ENCODE assay signal across 10 cellular contexts in genomic region chr11:131038597-131038996, GRCh38.
DNase-seq lines count a peak whose midpoint lies in the region; ATAC-seq, FAIRE-seq and TF ChIP-seq lines count a peak whose summit lies in the region.
"Had no signal": no experiment of that assay in that cellular context is flagged by ENCODE, and none has a peak within 500 bp of the region (broad histone marks: within the 10 kb centered on the region; RNA-seq: fewer than 3 reads in every experiment).

No MANE protein-coding gene starts in this region.

- WGBS in SK-N-SH (ENCODE audit: low lambda C conversion rate) = 26% methylated on average over 5 of the region's 5 CpGs

- POLR2A ChIA-PET in SK-N-SH (lab: Yijun Ruan, JAX) = no interaction called here
- POLR2A ChIA-PET in naive thymus-derived CD4-positive, alpha-beta T cell (lab: Charles Lee) = no interaction called here

- no peaks in the 10 kb centered on the region for H3K9me3 ChIP-seq in SK-N-SH
- no peaks in the 10 kb centered on the region for H3K9me3 ChIP-seq in Karpas-422 (ENCODE audit: low read length)
- H3K9me3 ChIP-seq in naive thymus-derived CD4-positive, alpha-beta T cell (ENCODE audit: control insufficient read depth in 2 of 3, low read length in 3 of 3) = no peaks in the 10 kb centered on the region

- H3K4me1 ChIP-seq in SK-N-SH (ENCODE audit: control insufficient read depth in 1 of 2, insufficient read depth in 2 of 2, low read depth in 1 of 2, low read length in 1 of 2) (no peaks in the 10 kb centered on the region), Karpas-422 (ENCODE audit: low read length) (no peaks in the 10 kb centered on the region)
- H3K4me1 ChIP-seq in naive thymus-derived CD4-positive, alpha-beta T cell (ENCODE audit: control insufficient read depth in 2 of 2, insufficient read depth in 2 of 2, low read length in 2 of 2) = no peaks in the 10 kb centered on the region

- no peak overlapping the region for H2AFZ ChIP-seq in SK-N-SH (ENCODE audit: low read depth)
- H2AFZ ChIP-seq in Karpas-422 (ENCODE audit: low read length) = no peak overlapping the region

- H3K4me1 Mint-ChIP-seq in naive thymus-derived CD4-positive, alpha-beta T cell = no peaks in the 10 kb centered on the region
- H3K4me1 Mint-ChIP-seq: CD4-positive, CD25-positive, alpha-beta regulatory T cell had no signal

- H3K27me3 Mint-ChIP-seq in naive thymus-derived CD4-positive, alpha-beta T cell = peaks cover 5 to 26% (median 14%) of the 10 kb centered on the region in 5 donors
- H3K27me3 Mint-ChIP-seq: CD4-positive, CD25-positive, alpha-beta regulatory T cell had no signal

- peak; percentile 28; the same call in 1 of the 2 replicates for TF ChIP-seq RAD21 in SK-N-SH (IDR thresholded peaks at IDR 0.05; ENCODE audit: low read length)

- H3K36me3 Mint-ChIP-seq in naive thymus-derived CD4-positive, alpha-beta T cell = no peaks in the 10 kb centered on the region
- H3K36me3 Mint-ChIP-seq: CD4-positive, CD25-positive, alpha-beta regulatory T cell had no signal

- H3K4me3 ChIP-seq in SK-N-SH (ENCODE audit: low read depth in 2 of 2, low read length in 1 of 2) = no peak overlapping the region
- H3K4me3 ChIP-seq in Karpas-422 (ENCODE audit: low read length) = no peak overlapping the region
- H3K4me3 ChIP-seq in bronchial epithelial cell (ENCODE audit: low read depth, low read length) = no peak overlapping the region
- H3K4me3 ChIP-seq in naive thymus-derived CD4-positive, alpha-beta T cell (ENCODE audit: low read length) = no peak overlapping the region

- no peaks in the 10 kb centered on the region for H3K79me2 ChIP-seq in SK-N-SH (ENCODE audit: insufficient read depth)
- H3K79me2 ChIP-seq in Karpas-422 (ENCODE audit: low read length) = no peaks in the 10 kb centered on the region

- no peak for TF ChIP-seq EP300 in SK-N-SH (IDR thresholded peaks at IDR 0.05; ENCODE audit: borderline replicate concordance in 1 of 2, low read depth in 1 of 2, low read length in 1 of 2)

- no peak for ATAC-seq in SK-N-SH treated with all-trans-retinoic acid at 6 μM for 48 hours
- ATAC-seq in naive thymus-derived CD4-positive, alpha-beta T cell = no peak

- no peak overlapping the region for H3K27ac Mint-ChIP-seq in naive thymus-derived CD4-positive, alpha-beta T cell
- H3K27ac Mint-ChIP-seq: CD4-positive, CD25-positive, alpha-beta regulatory T cell had no signal

- H3K4me3 Mint-ChIP-seq in naive thymus-derived CD4-positive, alpha-beta T cell = no peak overlapping the region

- CTCF ChIA-PET in SK-N-SH (lab: Yijun Ruan, JAX) = interaction anchor here (0.6 kb wide), 1 partner anchor 13 kb away, joined by 3 read pairs; no protein-coding TSS in a partner anchor
- CTCF ChIA-PET in naive thymus-derived CD4-positive, alpha-beta T cell (lab: Charles Lee) = no interaction called here

- DNase-seq in SK-N-SH = peak; percentile 37
- peak; percentile 62 for DNase-seq in Karpas-422
- DNase-seq in bronchial epithelial cell (ENCODE audit: low read depth) = peak; percentile 44
- peak; percentile 30 for DNase-seq in superior temporal gyrus (ENCODE audit: extremely low spot score)
- no peak for DNase-seq in naive thymus-derived CD4-positive, alpha-beta T cell
- DNase-seq in NCI-H510A (lab: John Stamatoyannopoulos, UW) = no peak
- DNase-seq in stimulated activated naive CD4-positive, alpha-beta T cell (lab: John Stamatoyannopoulos, UW) = no peak
- DNase-seq: CD4-positive, CD25-positive, alpha-beta regulatory T cell; NCI-H226 had no signal

- no peak for TF ChIP-seq CTCF in SK-N-SH (IDR thresholded peaks at IDR 0.05)
- peak; percentile 29 for TF ChIP-seq CTCF in bronchial epithelial cell (IDR thresholded peaks at IDR 0.05; ENCODE audit: insufficient read depth, low read length, severe bottlenecking)

- H4K20me1 ChIP-seq in SK-N-SH (ENCODE audit: insufficient read depth) (no peaks in the 10 kb centered on the region), Karpas-422 (ENCODE audit: insufficient read depth, low read depth, low read length) (no peaks in the 10 kb centered on the region)

- no peaks in the 10 kb centered on the region for H3F3A ChIP-seq in SK-N-SH (replicated peaks; ENCODE audit: insufficient read depth)

- H3K27me3 ChIP-seq in SK-N-SH (ENCODE audit: insufficient read depth) (no peaks in the 10 kb centered on the region), Karpas-422 (ENCODE audit: low read length) (no peaks in the 10 kb centered on the region), bronchial epithelial cell (ENCODE audit: control insufficient read depth, insufficient read depth, low read length) (no peaks in the 10 kb centered on the region)
- no peaks in the 10 kb centered on the region for H3K27me3 ChIP-seq in naive thymus-derived CD4-positive, alpha-beta T cell (ENCODE audit: control insufficient read depth in 2 of 2, insufficient read depth in 2 of 2, low read length in 2 of 2)

- no peak overlapping the region for H3K27ac ChIP-seq in SK-N-SH (ENCODE audit: low read depth in 2 of 2, low read length in 1 of 2)
- H3K27ac ChIP-seq in Karpas-422 (ENCODE audit: low read length) = no peak overlapping the region
- H3K27ac ChIP-seq in naive thymus-derived CD4-positive, alpha-beta T cell (ENCODE audit: low read depth, low read length) = no peak overlapping the region

- no peak overlapping the region for H3K9ac ChIP-seq in SK-N-SH
- H3K9ac ChIP-seq in Karpas-422 (ENCODE audit: low read length) = no peak overlapping the region

- peaks cover 0 to 12% (median 0%) of the 10 kb centered on the region in 11 donors for H3K9me3 Mint-ChIP-seq in naive thymus-derived CD4-positive, alpha-beta T cell

- intact Hi-C loops in naive thymus-derived CD4-positive, alpha-beta T cell (cut with micrococcal nuclease) = no loop called here

- H3K9me2 ChIP-seq in SK-N-SH (no peaks in the 10 kb centered on the region), Karpas-422 (replicated peaks; ENCODE audit: insufficient read depth, low read length) (no peaks in the 10 kb centered on the region)

- FAIRE-seq in bronchial epithelial cell (lab: Jason Lieb, UNC) = no peak

- H3K4me2 ChIP-seq in SK-N-SH (no peak overlapping the region), Karpas-422 (ENCODE audit: low read depth, low read length, poor library complexity, severe bottlenecking) (no peak overlapping the region)

- no peaks in the 10 kb centered on the region for H3K36me3 ChIP-seq in SK-N-SH (replicated peaks in 1 of 2; ENCODE audit: control insufficient read depth in 1 of 2, insufficient read depth in 2 of 2, low read length in 1 of 2)
- H3K36me3 ChIP-seq in Karpas-422 (ENCODE audit: insufficient read depth, low read length) = no peaks in the 10 kb centered on the region
- H3K36me3 ChIP-seq in bronchial epithelial cell (ENCODE audit: control insufficient read depth, insufficient read depth, low read length) = no peaks in the 10 kb centered on the region
- H3K36me3 ChIP-seq in naive thymus-derived CD4-positive, alpha-beta T cell (ENCODE audit: control insufficient read depth in 2 of 3, insufficient read depth in 3 of 3, low read length in 3 of 3) = no peaks in the 10 kb centered on the region

TF ChIP-seq in SK-N-SH, 30 proteins besides CTCF, POLR2A, EP300 and RAD21 (continues in another document):
- TF ChIP-seq GABPA (IDR thresholded peaks at IDR 0.05; ENCODE audit: low read depth) (no peak), RCOR1 (IDR thresholded peaks at IDR 0.05; ENCODE audit: low read length) (no peak)
- TF ChIP-seq, protein P1, sequence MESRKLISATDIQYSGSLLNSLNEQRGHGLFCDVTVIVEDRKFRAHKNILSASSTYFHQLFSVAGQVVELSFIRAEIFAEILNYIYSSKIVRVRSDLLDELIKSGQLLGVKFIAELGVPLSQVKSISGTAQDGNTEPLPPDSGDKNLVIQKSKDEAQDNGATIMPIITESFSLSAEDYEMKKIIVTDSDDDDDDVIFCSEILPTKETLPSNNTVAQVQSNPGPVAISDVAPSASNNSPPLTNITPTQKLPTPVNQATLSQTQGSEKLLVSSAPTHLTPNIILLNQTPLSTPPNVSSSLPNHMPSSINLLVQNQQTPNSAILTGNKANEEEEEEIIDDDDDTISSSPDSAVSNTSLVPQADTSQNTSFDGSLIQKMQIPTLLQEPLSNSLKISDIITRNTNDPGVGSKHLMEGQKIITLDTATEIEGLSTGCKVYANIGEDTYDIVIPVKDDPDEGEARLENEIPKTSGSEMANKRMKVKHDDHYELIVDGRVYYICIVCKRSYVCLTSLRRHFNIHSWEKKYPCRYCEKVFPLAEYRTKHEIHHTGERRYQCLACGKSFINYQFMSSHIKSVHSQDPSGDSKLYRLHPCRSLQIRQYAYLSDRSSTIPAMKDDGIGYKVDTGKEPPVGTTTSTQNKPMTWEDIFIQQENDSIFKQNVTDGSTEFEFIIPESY (IDR thresholded peaks at IDR 0.05; ENCODE audit: borderline replicate concordance, low read depth) = no peak

TF ChIP-seq in SK-N-SH treated with all-trans-retinoic acid at 6 μM for 48 hours, 23 proteins besides CTCF, POLR2A, EP300 and RAD21 (continues in another document):
- TF ChIP-seq TSHZ2 (CRISPR knock-in tag; IDR thresholded peaks at IDR 0.05) (no peak), ZC3H10 (CRISPR knock-in tag; IDR thresholded peaks at IDR 0.05) (no peak)

Comparison
In these comparisons a context has a peak if more than half of its experiments do, and no peak if none do; other contexts are left out.
1. DNase-seq: peak in SK-N-SH (single experiment), Karpas-422 (single experiment), bronchial epithelial cell (single experiment) and superior temporal gyrus (single experiment); none in naive thymus-derived CD4-positive, alpha-beta T cell (0 of 9), NCI-H510A (single experiment) and stimulated activated naive CD4-positive, alpha-beta T cell (0 of 6).